In the genomic region with DNA sequence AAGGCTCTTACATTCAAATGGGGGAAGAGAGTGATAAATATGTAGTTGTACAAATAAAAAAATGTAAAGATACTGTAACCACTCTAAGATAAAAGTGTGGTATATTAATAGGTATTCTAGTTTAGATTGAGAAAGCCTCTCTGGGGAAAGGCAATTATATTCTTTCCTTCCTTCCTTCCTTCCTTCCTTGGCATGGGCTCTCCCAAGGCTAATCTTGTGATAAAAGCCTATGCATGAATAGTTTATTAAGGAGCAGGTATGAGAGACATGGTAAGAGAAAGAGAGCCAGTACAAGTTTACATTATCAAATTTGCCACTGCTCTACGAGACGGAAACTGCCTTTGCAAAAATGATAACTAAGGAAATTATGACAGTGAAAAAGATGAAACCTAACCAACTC, we compare ENCODE assay signal across 22 cellular contexts.
A peak's percentile ranks its signal among the peaks of the same experiment; 100 is the strongest.
DNase-seq lines count a peak whose midpoint lies in the region; ATAC-seq and TF ChIP-seq lines count a peak whose summit lies in the region.
"Had no signal": no experiment of that assay in that cellular context is flagged by ENCODE, and none has a peak within 500 bp of the region (broad histone marks: within the 10 kb centered on the region; RNA-seq: fewer than 3 reads in every experiment).

No MANE protein-coding gene starts in this region.

- H2AK5ac ChIP-seq in IMR-90 (ENCODE audit: low read depth, low read length), result no peak overlapping the region

- CTCF ChIA-PET in IMR-90 (lab: Yijun Ruan, JAX), result no interaction called here

- TF ChIP-seq POLR2A in IMR-90 (IDR thresholded peaks at IDR 0.05; ENCODE audit: low read depth, low read length) (no peak), prostate gland (IDR thresholded peaks at IDR 0.05) (no peak)

- H3F3A ChIP-seq in smooth muscle cell (ENCODE audit: low read depth), result no peaks in the 10 kb centered on the region

- H3K14ac ChIP-seq in IMR-90 (replicated peaks; ENCODE audit: low read depth, low read length), result no peak overlapping the region

- peak overlapping the region; percentile 38; the same call in 1 of the 2 replicates for H3K4me3 ChIP-seq in BLaER1
- no peak overlapping the region for H3K4me3 ChIP-seq in IMR-90 (ENCODE audit: insufficient read depth, low read depth, low read length)
- no peak overlapping the region for H3K4me3 ChIP-seq in brain microvascular endothelial cell (ENCODE audit: low read depth, low read length)
- no peak overlapping the region for H3K4me3 ChIP-seq in smooth muscle cell
- no peak overlapping the region for H3K4me3 ChIP-seq in MG63
- H3K4me3 ChIP-seq in prostate gland, result no peak overlapping the region
- H3K4me3 ChIP-seq: A549 had no signal

- dilution Hi-C loops in IMR-90 (cut with HindIII; ENCODE audit: low sequenced_read_pairs, unreplicated experiment), result no loop called here

- TF ChIP-seq CTCF in IMR-90 (conservative IDR thresholded peaks at IDR 0.05; ENCODE audit: low read depth, low read length) (no peak), brain microvascular endothelial cell (IDR thresholded peaks at IDR 0.05; ENCODE audit: low read depth, low read length, missing control alignments) (no peak), smooth muscle cell (IDR thresholded peaks at IDR 0.05; ENCODE audit: borderline replicate concordance, insufficient read depth, poor library complexity, severe bottlenecking) (no peak), prostate gland (IDR thresholded peaks at IDR 0.05) (no peak)

- H3K79me1 ChIP-seq in IMR-90 (ENCODE audit: low read depth in 1 of 2, low read length in 2 of 2), result no peaks in the 10 kb centered on the region

- in situ Hi-C loops in IMR-90 (cut with MboI; ENCODE audit: low sequenced_read_pairs) (no loop called here), brain microvascular endothelial cell (cut with HindIII; ENCODE audit: low pct_ligation_motif_present, low sequenced_read_pairs) (no loop called here)

- peak overlapping the region; percentile 77 to 87; a peak in 2 of 4 replicates for H4K8ac ChIP-seq in IMR-90 (ENCODE audit: low read depth in 2 of 2, low read length in 2 of 2)

- H3K9me1 ChIP-seq in IMR-90 (ENCODE audit: insufficient read depth, low read length), result peaks cover 3% of the 10 kb centered on the region; the same call in 1 of the 2 replicates

- H2AK9ac ChIP-seq in IMR-90 (replicated peaks; ENCODE audit: low read depth, low read length, poor library complexity), result no peak overlapping the region

- no peak overlapping the region for H3K4ac ChIP-seq in IMR-90 (ENCODE audit: low read depth, low read length)

- H3K56ac ChIP-seq in IMR-90 (ENCODE audit: extremely low read depth, insufficient read depth, low read length), result peak overlapping the region; percentile 11; the same call in 1 of the 2 replicates

- H3K9me3 ChIP-seq in BLaER1 (no peaks in the 10 kb centered on the region), IMR-90 (ENCODE audit: control insufficient read depth, insufficient read depth, low read length) (no peaks in the 10 kb centered on the region), smooth muscle cell (replicated peaks; ENCODE audit: low read depth) (no peaks in the 10 kb centered on the region), MG63 (no peaks in the 10 kb centered on the region), prostate gland (no peaks in the 10 kb centered on the region)
- H3K9me3 ChIP-seq: A549, Caco-2 had no signal

- H3K9ac ChIP-seq in BLaER1 (peak overlapping the region; percentile 46; the same call in 1 of the 2 replicates), IMR-90 (ENCODE audit: low read depth, low read length) (no peak overlapping the region), smooth muscle cell (ENCODE audit: low read depth) (no peak overlapping the region)

- H4K20me1 ChIP-seq in BLaER1 (no peaks in the 10 kb centered on the region), IMR-90 (ENCODE audit: insufficient read depth, low read length) (no peaks in the 10 kb centered on the region), smooth muscle cell (ENCODE audit: low read depth) (no peaks in the 10 kb centered on the region)

- no peak overlapping the region for H3K23ac ChIP-seq in IMR-90 (ENCODE audit: low read depth, low read length)

- no peak overlapping the region for H2AFZ ChIP-seq in IMR-90 (replicated peaks; ENCODE audit: low read length, poor library complexity)
- H2AFZ ChIP-seq in smooth muscle cell (ENCODE audit: low read depth), result peak overlapping the region; percentile 93

- DNase-seq in IMR-90, result no peak
- no peak for DNase-seq in brain microvascular endothelial cell
- DNase-seq in smooth muscle cell (lab: John Stamatoyannopoulos, UW; ENCODE audit: unreplicated experiment), result no peak
- no peak for DNase-seq in MG63
- DNase-seq in prostate gland (ENCODE audit: low spot score), result no peak
- DNase-seq: Caco-2; CD4-positive, alpha-beta memory T cell; DMS 273 treated with DMSO at 0.1 percent for 48 hours; DMS79 treated with DMSO at 0.1 percent for 48 hours; H9; KG1; NCI-H1105; NCI-H1694; NCI-H2081; NCI-H2171; NCI-H345; NCI-H524; NCI-H82; Right ventricle myocardium superior had no signal

- H3K4me1 ChIP-seq in BLaER1 (peaks cover 72% of the 10 kb centered on the region), IMR-90 (ENCODE audit: control insufficient read depth, insufficient read depth, low read length) (peaks cover 13% of the 10 kb centered on the region), smooth muscle cell (ENCODE audit: low read depth) (peaks cover 21% of the 10 kb centered on the region), prostate gland (replicated peaks) (no peaks in the 10 kb centered on the region)
- H3K4me1 ChIP-seq: Caco-2 had no signal

- no peak for ATAC-seq in IMR-90 (ENCODE audit: low read depth)
- no peak for ATAC-seq in GM18858 (IDR thresholded peaks at IDR 0.05; ENCODE audit: unreplicated experiment)
- ATAC-seq: A549 had no signal

- peak overlapping the region; percentile 61; the same call in 1 of the 3 replicates for H2BK15ac ChIP-seq in IMR-90 (ENCODE audit: low read depth, low read length)

- H3K4me2 ChIP-seq in BLaER1, result peak overlapping the region; percentile 83
- H3K4me2 ChIP-seq in IMR-90 (ENCODE audit: low read depth, low read length), result no peak overlapping the region
- no peak overlapping the region for H3K4me2 ChIP-seq in smooth muscle cell
- H3K4me2 ChIP-seq: A549 had no signal

- peak overlapping the region; percentile 66; the same call in 1 of the 2 replicates for H3K18ac ChIP-seq in IMR-90 (ENCODE audit: low read depth, low read length)

- H3K36me3 ChIP-seq in BLaER1 (no peaks in the 10 kb centered on the region), IMR-90 (ENCODE audit: control insufficient read depth, insufficient read depth, low read length) (no peaks in the 10 kb centered on the region), brain microvascular endothelial cell (replicated peaks) (no peaks in the 10 kb centered on the region), smooth muscle cell (ENCODE audit: low read depth) (no peaks in the 10 kb centered on the region), MG63 (no peaks in the 10 kb centered on the region), prostate gland (no peaks in the 10 kb centered on the region)

- TF ChIP-seq RAD21 in IMR-90 (IDR thresholded peaks at IDR 0.05; ENCODE audit: low read length), result no peak

- BruUV-seq in IMR-90 (replicated peaks; lab: Mats Ljungman, UMichigan), result no TSS peak

- H3K27ac ChIP-seq in BLaER1 (peak overlapping the region; percentile 60; the same call in 1 of the 2 replicates), IMR-90 (ENCODE audit: insufficient read depth, low read length) (no peak overlapping the region), brain microvascular endothelial cell (peak overlapping the region; percentile 85), smooth muscle cell (ENCODE audit: low read depth) (peak overlapping the region; percentile 80), prostate gland (no peak overlapping the region)
- H3K27ac ChIP-seq: A549 had no signal

- intact Hi-C loops in IMR-90 (cut with micrococcal nuclease) (loop anchor here (10.0 kb wide), 1 partner anchor 552 kb away; no protein-coding TSS in a partner anchor), prostate gland (cut with DNase I) (no loop called here)

- no peaks in the 10 kb centered on the region for H3K27me3 ChIP-seq in BLaER1
- no peaks in the 10 kb centered on the region for H3K27me3 ChIP-seq in IMR-90 (ENCODE audit: control insufficient read depth, insufficient read depth, low read length)
- no peaks in the 10 kb centered on the region for H3K27me3 ChIP-seq in brain microvascular endothelial cell (replicated peaks)
- no peaks in the 10 kb centered on the region for H3K27me3 ChIP-seq in smooth muscle cell (ENCODE audit: low read depth)
- H3K27me3 ChIP-seq in MG63, result no peaks in the 10 kb centered on the region
- no peaks in the 10 kb centered on the region for H3K27me3 ChIP-seq in prostate gland (replicated peaks; ENCODE audit: insufficient read depth)

- H3K79me2 ChIP-seq in smooth muscle cell (ENCODE audit: low read depth), result no peaks in the 10 kb centered on the region

- H2BK120ac ChIP-seq in IMR-90 (ENCODE audit: low read depth, low read length), result peak overlapping the region; percentile 64; the same call in 1 of the 2 replicates

- H2BK20ac ChIP-seq in IMR-90 (ENCODE audit: low read depth, low read length), result peak overlapping the region; percentile 70; the same call in 1 of the 2 replicates

- H4K91ac ChIP-seq in IMR-90 (ENCODE audit: insufficient read depth, low read depth, low read length), result peak overlapping the region; percentile 60

- POLR2A ChIA-PET in IMR-90 (lab: Charles Lee; ENCODE audit: unreplicated experiment), result no interaction called here

- no CpG with 5 or more reads among the region's 2 CpGs for WGBS in IMR-90 (ENCODE audit: extremely low coverage in 2 of 2, insufficient read length in 1 of 2), 2 experiments
- WGBS in smooth muscle cell (ENCODE audit: low lambda C conversion rate), result 86% methylated on average over 2 of the region's 2 CpGs
- 90% methylated on average over 2 of the region's 2 CpGs for WGBS in prostate gland

- peak overlapping the region; percentile 85; the same call in 1 of the 2 replicates for H4K5ac ChIP-seq in IMR-90 (ENCODE audit: low read depth, low read length)

- peak overlapping the region; percentile 77 for H2BK5ac ChIP-seq in IMR-90 (ENCODE audit: low read depth, low read length, poor library complexity, severe bottlenecking)

TF ChIP-seq in IMR-90, 13 proteins besides CTCF, POLR2A, EP300 and RAD21 (continues in another document):
- TF ChIP-seq RFX5 (IDR thresholded peaks at IDR 0.05; ENCODE audit: low read depth, low read length), result no peak
- no peak for TF ChIP-seq BHLHE40 (IDR thresholded peaks at IDR 0.05; ENCODE audit: low read depth, low read length)
- no peak for TF ChIP-seq SMC3 (IDR thresholded peaks at IDR 0.05; ENCODE audit: low read depth, low read length)
- no peak for TF ChIP-seq FOS (IDR thresholded peaks at IDR 0.05; ENCODE audit: low read depth, low read length)
- no peak for TF ChIP-seq CHD1 (IDR thresholded peaks at IDR 0.05; ENCODE audit: low read depth, low read length)
- no peak for TF ChIP-seq NFE2L2 (IDR thresholded peaks at IDR 0.05; ENCODE audit: low read depth, low read length)
- TF ChIP-seq CEBPB (IDR thresholded peaks at IDR 0.05; ENCODE audit: low read depth, low read length), result no peak

Comparison
In these comparisons a context has a peak if more than half of its experiments do, and no peak if none do; other contexts are left out.
1. H3K27ac ChIP-seq: peak in BLaER1 (single experiment), brain microvascular endothelial cell (single experiment) and smooth muscle cell (single experiment); none in IMR-90 (single experiment) and prostate gland (0 of 2).